29 cellular contexts compared by ENCODE assay signal in the genomic region with DNA sequence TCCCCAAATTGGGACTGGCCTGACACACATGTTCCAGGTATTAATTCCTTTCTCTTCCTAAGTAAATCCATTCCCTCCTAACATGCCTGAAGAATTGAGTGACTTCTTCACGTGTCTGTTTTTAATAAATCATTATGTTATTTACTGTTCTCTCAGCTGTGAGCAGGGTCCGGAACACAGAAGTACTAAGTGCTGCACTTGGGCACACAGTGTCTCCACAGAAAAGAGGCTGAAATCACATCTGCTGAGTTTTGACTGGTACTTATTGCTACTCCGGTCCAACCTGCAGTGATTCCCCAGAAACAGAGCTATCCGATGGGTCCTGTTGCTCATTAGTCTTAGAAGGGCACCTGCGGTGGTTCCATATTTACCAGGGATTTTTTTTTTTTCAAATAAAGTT.
"Had no signal": no experiment of that assay in that cellular context is flagged by ENCODE, and none has a peak within 500 bp of the region (broad histone marks: within the 10 kb centered on the region; RNA-seq: fewer than 3 reads in every experiment).

No MANE protein-coding gene starts in this region.

- H3K4me3 ChIP-seq: body of pancreas, esophagus muscularis mucosa, gastroesophageal sphincter, heart right ventricle had no signal

- H3K36me3 Mint-ChIP-seq: activated naive CD4-positive, alpha-beta T cell treated with anti-CD3 and anti-CD28 coated beads, Interleukin-2, amount 50 U/mL, for 24 hours; activated naive CD8-positive, alpha-beta T cell treated with anti-CD3 and anti-CD28 coated beads, Interleukin-2, amount 10 ng/mL, durations not matched to agents 7 days and 5 days; T-cell had no signal

- H3K27me3 ChIP-seq: body of pancreas, gastroesophageal sphincter, heart right ventricle had no signal

- H3K27ac ChIP-seq: body of pancreas, esophagus muscularis mucosa, gastroesophageal sphincter, heart right ventricle, WERI-Rb-1 had no signal

- H3K36me3 ChIP-seq: esophagus muscularis mucosa, gastroesophageal sphincter, heart right ventricle, WERI-Rb-1 had no signal

- H3K4me1 Mint-ChIP-seq: activated B cell treated with CpG ODN at 0.5 μM for 24 hours; activated naive CD4-positive, alpha-beta T cell treated with anti-CD3 and anti-CD28 coated beads, Interleukin-2, amount 50 U/mL, for 24 hours; activated naive CD8-positive, alpha-beta T cell treated with anti-CD3 and anti-CD28 coated beads, Interleukin-2, amount 10 ng/mL, durations not matched to agents 7 days and 5 days; activated T-helper 17 cell treated with anti-CD3 and anti-CD28 coated beads, Interleukin-2, amount 50 U/mL, for 72 hours; T-cell had no signal

- H3K4me3 Mint-ChIP-seq: activated B cell treated with CpG ODN at 0.5 μM for 24 hours; activated CD8-positive, alpha-beta T cell treated with anti-CD3 and anti-CD28 coated beads for 36 hours; activated naive CD4-positive, alpha-beta T cell treated with anti-CD3 and anti-CD28 coated beads for 36 hours; activated naive CD4-positive, alpha-beta T cell treated with anti-CD3 and anti-CD28 coated beads, Interleukin-2, amount 50 U/mL, for 24 hours; activated naive CD8-positive, alpha-beta T cell treated with anti-CD3 and anti-CD28 coated beads, Interleukin-2, amount 10 ng/mL, durations not matched to agents 7 days and 5 days; activated T-cell treated with anti-CD3 and anti-CD28 coated beads, Interleukin-2, amount 50 U/mL, for 4 hours; activated T-helper 17 cell treated with anti-CD3 and anti-CD28 coated beads, Interleukin-2, amount 50 U/mL, for 72 hours; effector memory CD8-positive, alpha-beta T cell; T-cell; T-helper 1 cell treated with Interleukin-12 subunit alpha and Interleukin-12 subunit beta and Interleukin-4 antibody, amounts not matched to agents 30 μg/mL and 1 μg/mL, for 36 hours had no signal

- H3K9me3 ChIP-seq: body of pancreas, esophagus muscularis mucosa, gastroesophageal sphincter had no signal

- DNase-seq: activated B cell treated with CpG ODN at 0.5 μM for 24 hours; activated CD4-positive, alpha-beta T cell treated with anti-CD3 and anti-CD28 coated beads for 48 hours; activated CD4-positive, alpha-beta T cell treated with anti-CD3 and anti-CD28 coated beads, Interleukin-2, amount 50 U/mL, for 1 hour; activated CD4-positive, alpha-beta T cell treated with anti-CD3 and anti-CD28 coated beads, Interleukin-2, amount 50 U/mL, for 48 hours; activated CD8-positive, alpha-beta memory T cell treated with anti-CD3 and anti-CD28 coated beads for 24 hours; activated CD8-positive, alpha-beta T cell treated with anti-CD3 and anti-CD28 coated beads for 36 hours; activated effector memory CD4-positive, alpha-beta T cell treated with anti-CD3 and anti-CD28 coated beads, Interleukin-2, amount 50 U/mL, for 16 hours; activated naive CD4-positive, alpha-beta T cell treated with anti-CD3 and anti-CD28 coated beads for 36 hours; activated naive CD8-positive, alpha-beta T cell treated with anti-CD3 and anti-CD28 coated beads, Interleukin-2, amount 10 ng/mL, durations not matched to agents 7 days and 5 days; activated T-cell treated with anti-CD3 and anti-CD28 coated beads, Interleukin-2, amount 50 U/mL, for 4 hours; amniotic stem cell; aorta; body of pancreas; caudate nucleus; cortex of kidney; dermis blood vessel endothelial cell; effector CD4-positive, alpha-beta T cell; effector memory CD8-positive, alpha-beta T cell; erythroblast; foreskin melanocyte; heart right ventricle; T-cell; T1000; WERI-Rb-1 had no signal

- H3K4me1 ChIP-seq: body of pancreas, esophagus muscularis mucosa, gastroesophageal sphincter, heart right ventricle had no signal

- H3K27ac Mint-ChIP-seq: activated B cell treated with CpG ODN at 0.5 μM for 24 hours; activated CD8-positive, alpha-beta T cell treated with anti-CD3 and anti-CD28 coated beads for 36 hours; activated naive CD4-positive, alpha-beta T cell treated with anti-CD3 and anti-CD28 coated beads for 36 hours; activated naive CD4-positive, alpha-beta T cell treated with anti-CD3 and anti-CD28 coated beads, Interleukin-2, amount 50 U/mL, for 24 hours; activated naive CD8-positive, alpha-beta T cell treated with anti-CD3 and anti-CD28 coated beads, Interleukin-2, amount 10 ng/mL, durations not matched to agents 7 days and 5 days; activated T-helper 17 cell treated with anti-CD3 and anti-CD28 coated beads, Interleukin-2, amount 50 U/mL, for 72 hours; effector memory CD8-positive, alpha-beta T cell; T-cell; T-helper 1 cell treated with Interleukin-12 subunit alpha and Interleukin-12 subunit beta and Interleukin-4 antibody, amounts not matched to agents 30 μg/mL and 1 μg/mL, for 36 hours had no signal

- H3K9me3 Mint-ChIP-seq: activated CD8-positive, alpha-beta T cell treated with anti-CD3 and anti-CD28 coated beads for 36 hours; activated naive CD4-positive, alpha-beta T cell treated with anti-CD3 and anti-CD28 coated beads for 36 hours; activated naive CD4-positive, alpha-beta T cell treated with anti-CD3 and anti-CD28 coated beads, Interleukin-2, amount 50 U/mL, for 24 hours; activated naive CD8-positive, alpha-beta T cell treated with anti-CD3 and anti-CD28 coated beads, Interleukin-2, amount 10 ng/mL, durations not matched to agents 7 days and 5 days; activated T-cell treated with anti-CD3 and anti-CD28 coated beads, Interleukin-2, amount 50 U/mL, for 4 hours; activated T-helper 17 cell treated with anti-CD3 and anti-CD28 coated beads, Interleukin-2, amount 50 U/mL, for 72 hours; effector memory CD8-positive, alpha-beta T cell; T-cell; T-helper 1 cell treated with Interleukin-12 subunit alpha and Interleukin-12 subunit beta and Interleukin-4 antibody, amounts not matched to agents 30 μg/mL and 1 μg/mL, for 36 hours had no signal

- ATAC-seq: activated CD8-positive, alpha-beta T cell treated with anti-CD3 and anti-CD28 coated beads for 36 hours; activated T-cell treated with anti-CD3 and anti-CD28 coated beads, Interleukin-2, amount 50 U/mL, for 4 hours; activated T-helper 17 cell treated with anti-CD3 and anti-CD28 coated beads, Interleukin-2, amount 50 U/mL, for 72 hours; body of pancreas; effector memory CD8-positive, alpha-beta T cell; gastroesophageal sphincter; heart right ventricle; T-cell had no signal

- H3K27me3 Mint-ChIP-seq: activated B cell treated with CpG ODN at 0.5 μM for 24 hours; activated CD8-positive, alpha-beta T cell treated with anti-CD3 and anti-CD28 coated beads for 36 hours had no signal
